Comparison of ENCODE assay signal across 1 cellular context in the genomic region with DNA sequence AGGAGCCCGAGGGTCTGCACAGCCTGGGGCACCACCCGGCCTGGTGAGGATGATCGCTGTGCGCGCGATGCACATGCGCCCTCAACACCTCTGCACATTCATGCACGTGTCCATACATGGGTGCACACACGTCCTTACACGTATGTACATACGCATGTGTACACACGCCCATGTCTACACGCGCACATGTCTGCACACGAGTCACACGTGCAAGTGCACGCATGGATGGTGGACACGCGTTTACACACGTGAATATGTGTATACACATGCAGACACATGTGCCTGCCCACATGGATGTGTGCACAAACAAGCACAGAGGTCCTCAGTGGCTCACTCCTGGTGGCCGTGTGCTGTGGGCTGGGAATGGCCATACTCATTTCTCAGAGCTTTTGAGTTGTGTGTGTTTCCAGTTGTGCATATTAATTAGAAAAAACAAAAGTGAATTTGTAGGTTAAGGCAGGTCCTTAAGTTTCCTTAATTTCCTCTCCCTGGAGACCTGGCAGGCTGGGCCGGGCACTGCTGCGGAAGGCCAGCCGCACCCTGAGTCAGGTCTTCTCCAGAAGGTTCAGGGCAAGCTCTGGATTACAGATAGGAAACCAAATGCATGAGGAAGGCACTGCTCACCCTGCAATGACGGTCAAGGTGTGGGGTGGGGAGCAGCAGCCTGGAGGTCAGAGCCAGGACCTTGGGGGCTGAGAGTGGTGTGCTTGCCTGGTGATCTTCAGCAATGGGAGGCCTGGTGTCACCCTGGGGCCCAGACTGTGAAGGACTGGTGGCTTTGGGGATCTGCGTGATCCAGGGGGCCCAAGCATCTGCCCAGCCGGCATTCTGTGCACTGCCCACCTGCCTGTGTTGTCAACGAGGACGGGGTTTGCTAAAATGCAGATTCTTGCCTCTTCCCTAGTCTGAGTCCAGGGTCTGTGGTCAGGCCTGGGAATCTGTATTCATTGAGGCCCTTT.
TF ChIP-seq lines count a peak whose summit lies in the region.

No MANE protein-coding gene starts in this region.

TF ChIP-seq in GM23338, 12 proteins besides CTCF, POLR2A, EP300 and RAD21:
- TF ChIP-seq, protein P1, sequence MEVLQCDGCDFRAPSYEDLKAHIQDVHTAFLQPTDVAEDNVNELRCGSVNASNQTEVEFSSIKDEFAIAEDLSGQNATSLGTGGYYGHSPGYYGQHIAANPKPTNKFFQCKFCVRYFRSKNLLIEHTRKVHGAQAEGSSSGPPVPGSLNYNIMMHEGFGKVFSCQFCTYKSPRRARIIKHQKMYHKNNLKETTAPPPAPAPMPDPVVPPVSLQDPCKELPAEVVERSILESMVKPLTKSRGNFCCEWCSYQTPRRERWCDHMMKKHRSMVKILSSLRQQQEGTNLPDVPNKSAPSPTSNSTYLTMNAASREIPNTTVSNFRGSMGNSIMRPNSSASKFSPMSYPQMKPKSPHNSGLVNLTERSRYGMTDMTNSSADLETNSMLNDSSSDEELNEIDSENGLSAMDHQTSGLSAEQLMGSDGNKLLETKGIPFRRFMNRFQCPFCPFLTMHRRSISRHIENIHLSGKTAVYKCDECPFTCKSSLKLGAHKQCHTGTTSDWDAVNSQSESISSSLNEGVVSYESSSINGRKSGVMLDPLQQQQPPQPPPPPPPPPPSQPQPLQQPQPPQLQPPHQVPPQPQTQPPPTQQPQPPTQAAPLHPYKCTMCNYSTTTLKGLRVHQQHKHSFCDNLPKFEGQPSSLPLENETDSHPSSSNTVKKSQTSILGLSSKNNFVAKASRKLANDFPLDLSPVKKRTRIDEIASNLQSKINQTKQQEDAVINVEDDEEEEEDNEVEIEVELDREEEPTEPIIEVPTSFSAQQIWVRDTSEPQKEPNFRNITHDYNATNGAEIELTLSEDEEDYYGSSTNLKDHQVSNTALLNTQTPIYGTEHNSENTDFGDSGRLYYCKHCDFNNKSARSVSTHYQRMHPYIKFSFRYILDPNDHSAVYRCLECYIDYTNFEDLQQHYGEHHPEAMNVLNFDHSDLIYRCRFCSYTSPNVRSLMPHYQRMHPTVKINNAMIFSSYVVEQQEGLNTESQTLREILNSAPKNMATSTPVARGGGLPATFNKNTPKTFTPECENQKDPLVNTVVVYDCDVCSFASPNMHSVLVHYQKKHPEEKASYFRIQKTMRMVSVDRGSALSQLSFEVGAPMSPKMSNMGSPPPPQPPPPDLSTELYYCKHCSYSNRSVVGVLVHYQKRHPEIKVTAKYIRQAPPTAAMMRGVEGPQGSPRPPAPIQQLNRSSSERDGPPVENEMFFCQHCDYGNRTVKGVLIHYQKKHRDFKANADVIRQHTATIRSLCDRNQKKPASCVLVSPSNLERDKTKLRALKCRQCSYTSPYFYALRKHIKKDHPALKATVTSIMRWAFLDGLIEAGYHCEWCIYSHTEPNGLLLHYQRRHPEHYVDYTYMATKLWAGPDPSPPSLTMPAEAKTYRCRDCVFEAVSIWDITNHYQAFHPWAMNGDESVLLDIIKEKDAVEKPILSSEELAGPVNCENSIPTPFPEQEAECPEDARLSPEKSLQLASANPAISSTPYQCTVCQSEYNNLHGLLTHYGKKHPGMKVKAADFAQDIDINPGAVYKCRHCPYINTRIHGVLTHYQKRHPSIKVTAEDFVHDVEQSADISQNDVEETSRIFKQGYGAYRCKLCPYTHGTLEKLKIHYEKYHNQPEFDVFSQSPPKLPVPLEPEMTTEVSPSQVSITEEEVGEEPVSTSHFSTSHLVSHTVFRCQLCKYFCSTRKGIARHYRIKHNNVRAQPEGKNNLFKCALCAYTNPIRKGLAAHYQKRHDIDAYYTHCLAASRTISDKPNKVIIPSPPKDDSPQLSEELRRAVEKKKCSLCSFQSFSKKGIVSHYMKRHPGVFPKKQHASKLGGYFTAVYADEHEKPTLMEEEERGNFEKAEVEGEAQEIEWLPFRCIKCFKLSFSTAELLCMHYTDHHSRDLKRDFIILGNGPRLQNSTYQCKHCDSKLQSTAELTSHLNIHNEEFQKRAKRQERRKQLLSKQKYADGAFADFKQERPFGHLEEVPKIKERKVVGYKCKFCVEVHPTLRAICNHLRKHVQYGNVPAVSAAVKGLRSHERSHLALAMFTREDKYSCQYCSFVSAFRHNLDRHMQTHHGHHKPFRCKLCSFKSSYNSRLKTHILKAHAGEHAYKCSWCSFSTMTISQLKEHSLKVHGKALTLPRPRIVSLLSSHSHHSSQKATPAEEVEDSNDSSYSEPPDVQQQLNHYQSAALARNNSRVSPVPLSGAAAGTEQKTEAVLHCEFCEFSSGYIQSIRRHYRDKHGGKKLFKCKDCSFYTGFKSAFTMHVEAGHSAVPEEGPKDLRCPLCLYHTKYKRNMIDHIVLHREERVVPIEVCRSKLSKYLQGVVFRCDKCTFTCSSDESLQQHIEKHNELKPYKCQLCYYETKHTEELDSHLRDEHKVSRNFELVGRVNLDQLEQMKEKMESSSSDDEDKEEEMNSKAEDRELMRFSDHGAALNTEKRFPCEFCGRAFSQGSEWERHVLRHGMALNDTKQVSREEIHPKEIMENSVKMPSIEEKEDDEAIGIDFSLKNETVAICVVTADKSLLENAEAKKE (CRISPR knock-in tag; IDR thresholded peaks at IDR 0.05) = no peak
- TF ChIP-seq, protein P2, sequence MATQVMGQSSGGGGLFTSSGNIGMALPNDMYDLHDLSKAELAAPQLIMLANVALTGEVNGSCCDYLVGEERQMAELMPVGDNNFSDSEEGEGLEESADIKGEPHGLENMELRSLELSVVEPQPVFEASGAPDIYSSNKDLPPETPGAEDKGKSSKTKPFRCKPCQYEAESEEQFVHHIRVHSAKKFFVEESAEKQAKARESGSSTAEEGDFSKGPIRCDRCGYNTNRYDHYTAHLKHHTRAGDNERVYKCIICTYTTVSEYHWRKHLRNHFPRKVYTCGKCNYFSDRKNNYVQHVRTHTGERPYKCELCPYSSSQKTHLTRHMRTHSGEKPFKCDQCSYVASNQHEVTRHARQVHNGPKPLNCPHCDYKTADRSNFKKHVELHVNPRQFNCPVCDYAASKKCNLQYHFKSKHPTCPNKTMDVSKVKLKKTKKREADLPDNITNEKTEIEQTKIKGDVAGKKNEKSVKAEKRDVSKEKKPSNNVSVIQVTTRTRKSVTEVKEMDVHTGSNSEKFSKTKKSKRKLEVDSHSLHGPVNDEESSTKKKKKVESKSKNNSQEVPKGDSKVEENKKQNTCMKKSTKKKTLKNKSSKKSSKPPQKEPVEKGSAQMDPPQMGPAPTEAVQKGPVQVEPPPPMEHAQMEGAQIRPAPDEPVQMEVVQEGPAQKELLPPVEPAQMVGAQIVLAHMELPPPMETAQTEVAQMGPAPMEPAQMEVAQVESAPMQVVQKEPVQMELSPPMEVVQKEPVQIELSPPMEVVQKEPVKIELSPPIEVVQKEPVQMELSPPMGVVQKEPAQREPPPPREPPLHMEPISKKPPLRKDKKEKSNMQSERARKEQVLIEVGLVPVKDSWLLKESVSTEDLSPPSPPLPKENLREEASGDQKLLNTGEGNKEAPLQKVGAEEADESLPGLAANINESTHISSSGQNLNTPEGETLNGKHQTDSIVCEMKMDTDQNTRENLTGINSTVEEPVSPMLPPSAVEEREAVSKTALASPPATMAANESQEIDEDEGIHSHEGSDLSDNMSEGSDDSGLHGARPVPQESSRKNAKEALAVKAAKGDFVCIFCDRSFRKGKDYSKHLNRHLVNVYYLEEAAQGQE (IDR thresholded peaks at IDR 0.05; ENCODE audit: unreplicated experiment) = no peak
- TF ChIP-seq ZNF114 (CRISPR knock-in tag; IDR thresholded peaks at IDR 0.05) = no peak
- no peak for TF ChIP-seq POLR2AphosphoS5 (IDR thresholded peaks at IDR 0.05; ENCODE audit: low read depth)
- no peak for TF ChIP-seq NANOG (IDR thresholded peaks at IDR 0.05; ENCODE audit: borderline replicate concordance)
- TF ChIP-seq, protein P3, sequence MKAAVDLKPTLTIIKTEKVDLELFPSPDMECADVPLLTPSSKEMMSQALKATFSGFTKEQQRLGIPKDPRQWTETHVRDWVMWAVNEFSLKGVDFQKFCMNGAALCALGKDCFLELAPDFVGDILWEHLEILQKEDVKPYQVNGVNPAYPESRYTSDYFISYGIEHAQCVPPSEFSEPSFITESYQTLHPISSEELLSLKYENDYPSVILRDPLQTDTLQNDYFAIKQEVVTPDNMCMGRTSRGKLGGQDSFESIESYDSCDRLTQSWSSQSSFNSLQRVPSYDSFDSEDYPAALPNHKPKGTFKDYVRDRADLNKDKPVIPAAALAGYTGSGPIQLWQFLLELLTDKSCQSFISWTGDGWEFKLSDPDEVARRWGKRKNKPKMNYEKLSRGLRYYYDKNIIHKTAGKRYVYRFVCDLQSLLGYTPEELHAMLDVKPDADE (IDR thresholded peaks at IDR 0.05) = no peak
- no peak for TF ChIP-seq STAT1 (IDR thresholded peaks at IDR 0.05; ENCODE audit: unreplicated experiment)
- TF ChIP-seq ZNF331 (CRISPR knock-in tag; IDR thresholded peaks at IDR 0.05; ENCODE audit: low read depth) = no peak
- no peak for TF ChIP-seq JUNB (IDR thresholded peaks at IDR 0.05; ENCODE audit: unreplicated experiment)
- no peak for TF ChIP-seq EZH2phosphoT487 (IDR thresholded peaks at IDR 0.05; ENCODE audit: unreplicated experiment)
- TF ChIP-seq EZH2 (IDR thresholded peaks at IDR 0.05; ENCODE audit: low read depth, unreplicated experiment) = no peak
- no peak for TF ChIP-seq CREB1 (CRISPR knock-in tag; IDR thresholded peaks at IDR 0.05; ENCODE audit: low read depth)
